ENCODE assay signal across 13 cellular contexts in the genomic region with DNA sequence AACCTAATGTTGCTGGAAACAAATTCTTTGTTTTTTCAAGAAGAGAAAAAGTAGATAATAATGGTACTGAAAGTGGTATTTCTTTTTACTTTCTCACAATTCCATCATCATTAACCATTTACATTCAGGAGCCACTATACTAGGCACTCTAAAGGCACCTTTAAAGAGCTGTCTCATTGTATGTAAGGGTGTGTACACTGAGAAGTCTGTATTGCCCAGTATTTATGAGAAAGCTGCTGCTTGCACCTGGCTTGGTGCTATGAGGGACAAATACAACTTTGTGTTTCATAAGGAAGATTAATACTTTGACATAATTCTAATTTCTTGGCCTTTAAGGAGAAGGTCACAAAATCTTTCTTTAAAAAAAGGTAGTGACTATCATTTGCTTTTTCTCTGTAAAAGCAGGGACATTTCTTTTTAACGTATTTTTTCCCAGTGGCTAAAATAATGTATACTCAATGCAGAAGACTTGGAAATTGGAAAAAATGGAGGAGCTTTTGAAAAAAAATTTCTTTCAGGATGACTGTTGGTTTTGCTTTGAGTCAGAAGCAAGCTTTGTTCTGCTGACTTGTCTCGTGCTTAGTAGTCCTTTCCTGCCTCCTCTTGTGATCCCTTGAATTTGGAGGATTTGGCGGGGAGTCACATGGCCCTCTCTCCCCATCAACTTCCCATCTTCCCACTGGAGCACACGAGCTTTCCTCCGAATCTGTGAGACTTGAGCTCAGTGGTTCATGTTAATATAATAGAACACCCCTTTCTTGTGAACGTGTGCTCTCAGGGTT. TPM values are rescaled to one million over a fixed set of nuclear protein-coding genes. Genes with fewer than 3 reads are reported as not detected.
A peak's percentile ranks its signal among the peaks of the same experiment; 100 is the strongest.
DNase-seq lines count a peak whose midpoint lies in the region; ATAC-seq and TF ChIP-seq lines count a peak whose summit lies in the region.
"Had no signal": no experiment of that assay in that cellular context is flagged by ENCODE, and none has a peak within 500 bp of the region (broad histone marks: within the 10 kb centered on the region; RNA-seq: fewer than 3 reads in every experiment).

No MANE protein-coding gene starts in this region.

- ATAC-seq in activated CD8-positive, alpha-beta T cell treated with anti-CD3 and anti-CD28 coated beads for 36 hours = peak; percentile 19
- no peak for ATAC-seq in activated CD8-positive, alpha-beta T cell treated with anti-CD3 and anti-CD28 coated beads, Interleukin-2, amount 10 ng/mL, durations not matched to agents 7 days and 5 days
- ATAC-seq in GM21825 (IDR thresholded peaks at IDR 0.05; ENCODE audit: unreplicated experiment) (peak; percentile 52), HG03571 (IDR thresholded peaks at IDR 0.05; ENCODE audit: unreplicated experiment) (peak; percentile 47)

- peaks cover 77% of the 10 kb centered on the region for H3K4me1 Mint-ChIP-seq in activated CD8-positive, alpha-beta T cell treated with anti-CD3 and anti-CD28 coated beads for 36 hours (ENCODE audit: low read depth)
- H3K4me1 Mint-ChIP-seq in activated CD8-positive, alpha-beta T cell treated with anti-CD3 and anti-CD28 coated beads, Interleukin-2, amount 10 ng/mL, durations not matched to agents 7 days and 5 days (ENCODE audit: low read depth) = peaks cover 60% of the 10 kb centered on the region
- H3K4me1 Mint-ChIP-seq in neural progenitor cell = peaks cover 4% of the 10 kb centered on the region

- H3K36me3 ChIP-seq in neural progenitor cell = no peaks in the 10 kb centered on the region
- H3K36me3 ChIP-seq: suprapubic skin had no signal

- TF ChIP-seq CTCF in activated CD8-positive, alpha-beta T cell treated with anti-CD3 and anti-CD28 coated beads for 36 hours (IDR thresholded peaks at IDR 0.05) = no peak
- TF ChIP-seq CTCF in neural progenitor cell (IDR thresholded peaks at IDR 0.05) = no peak

- H3F3A ChIP-seq in neural progenitor cell (ENCODE audit: low read depth) = no peaks in the 10 kb centered on the region

- H4K20me1 ChIP-seq in neural progenitor cell (ENCODE audit: low read depth) = peaks cover 5% of the 10 kb centered on the region

- peaks cover 20% of the 10 kb centered on the region for H3K36me3 Mint-ChIP-seq in activated CD8-positive, alpha-beta T cell treated with anti-CD3 and anti-CD28 coated beads for 36 hours (ENCODE audit: low read depth)
- H3K36me3 Mint-ChIP-seq in activated CD8-positive, alpha-beta T cell treated with anti-CD3 and anti-CD28 coated beads, Interleukin-2, amount 10 ng/mL, durations not matched to agents 7 days and 5 days (ENCODE audit: low read depth) = peaks cover 28% of the 10 kb centered on the region
- peaks cover 1% of the 10 kb centered on the region for H3K36me3 Mint-ChIP-seq in neural progenitor cell

- no peak overlapping the region for H3K4me2 ChIP-seq in neural progenitor cell

- CTCF ChIA-PET in activated CD8-positive, alpha-beta T cell treated with anti-CD3 and anti-CD28 coated beads for 36 hours (lab: Charles Lee) = interaction anchor here (1.0 to 1.5 kb wide), 9 partner anchors 9 to 77 kb away, joined by 3 to 8 read pairs (median 4); no protein-coding TSS in a partner anchor
- CTCF ChIA-PET in activated CD8-positive, alpha-beta T cell treated with anti-CD3 and anti-CD28 coated beads, Interleukin-2, amount 10 ng/mL, durations not matched to agents 7 days and 5 days (lab: Charles Lee) = interaction anchor here (0.8 to 1.5 kb wide), 8 partner anchors 8 to 111 kb away, joined by 3 to 7 read pairs (median 4); no protein-coding TSS in a partner anchor

- no peaks in the 10 kb centered on the region for H3K9me3 ChIP-seq in neural progenitor cell (ENCODE audit: low read depth)
- H3K9me3 ChIP-seq: suprapubic skin had no signal

- H3K27ac Mint-ChIP-seq in activated CD8-positive, alpha-beta T cell treated with anti-CD3 and anti-CD28 coated beads for 36 hours = peak overlapping the region; percentile 87
- H3K27ac Mint-ChIP-seq in activated CD8-positive, alpha-beta T cell treated with anti-CD3 and anti-CD28 coated beads, Interleukin-2, amount 10 ng/mL, durations not matched to agents 7 days and 5 days = no peak overlapping the region
- peak overlapping the region; percentile 58 for H3K27ac Mint-ChIP-seq in neural progenitor cell

- H3K9ac ChIP-seq in neural progenitor cell = no peak overlapping the region

- no peaks in the 10 kb centered on the region for H3K9me3 Mint-ChIP-seq in activated CD8-positive, alpha-beta T cell treated with anti-CD3 and anti-CD28 coated beads for 36 hours
- H3K9me3 Mint-ChIP-seq in activated CD8-positive, alpha-beta T cell treated with anti-CD3 and anti-CD28 coated beads, Interleukin-2, amount 10 ng/mL, durations not matched to agents 7 days and 5 days (ENCODE audit: insufficient read depth) = no peaks in the 10 kb centered on the region
- H3K9me3 Mint-ChIP-seq in neural progenitor cell = no peaks in the 10 kb centered on the region

- POLR2A ChIA-PET in activated CD8-positive, alpha-beta T cell treated with anti-CD3 and anti-CD28 coated beads for 36 hours (lab: Charles Lee) = interaction anchor here (0.8 to 1.8 kb wide), 8 partner anchors 9 to 51 kb away, joined by 3 to 11 read pairs (median 6); a partner anchor contains a TSS
- POLR2A ChIA-PET in activated CD8-positive, alpha-beta T cell treated with anti-CD3 and anti-CD28 coated beads, Interleukin-2, amount 10 ng/mL, durations not matched to agents 7 days and 5 days (lab: Charles Lee) = interaction anchor here (0.5 to 1.6 kb wide), 6 partner anchors 10 to 49 kb away, joined by 3 to 5 read pairs (median 3); no protein-coding TSS in a partner anchor

- no peak overlapping the region for H3K27ac ChIP-seq in neural progenitor cell
- H3K27ac ChIP-seq: suprapubic skin had no signal

- H3K27me3 Mint-ChIP-seq in activated CD8-positive, alpha-beta T cell treated with anti-CD3 and anti-CD28 coated beads for 36 hours = no peaks in the 10 kb centered on the region
- no peaks in the 10 kb centered on the region for H3K27me3 Mint-ChIP-seq in activated CD8-positive, alpha-beta T cell treated with anti-CD3 and anti-CD28 coated beads, Interleukin-2, amount 10 ng/mL, durations not matched to agents 7 days and 5 days (ENCODE audit: low read depth)
- H3K27me3 Mint-ChIP-seq in neural progenitor cell (ENCODE audit: insufficient read depth, low read depth) = peaks cover 2% of the 10 kb centered on the region

- DNase-seq in activated CD8-positive, alpha-beta T cell treated with anti-CD3 and anti-CD28 coated beads for 36 hours = no peak
- DNase-seq in activated CD8-positive, alpha-beta T cell treated with anti-CD3 and anti-CD28 coated beads, Interleukin-2, amount 10 ng/mL, durations not matched to agents 7 days and 5 days = no peak
- DNase-seq in neural progenitor cell (ENCODE audit: low spot score) = no peak
- DNase-seq in 8988T = no peak
- DNase-seq in nucleus accumbens (lab: John Stamatoyannopoulos, UW) = no peak
- no peak for DNase-seq in DMS153 (lab: John Stamatoyannopoulos, UW)
- DNase-seq: amygdala; mammary epithelial cell; NCI-H226; stimulated activated CD4-positive, alpha-beta T cell treated with anti-CD3 and anti-CD28 coated beads, Interleukin-12 subunit alpha, Interleukin-12 subunit beta, amount 100 ng/mL, for 4 hours had no signal

- H2AFZ ChIP-seq in neural progenitor cell (replicated peaks) = no peak overlapping the region

- no peak overlapping the region for H3K4me3 ChIP-seq in neural progenitor cell
- H3K4me3 ChIP-seq: suprapubic skin had no signal

- no peaks in the 10 kb centered on the region for H3K27me3 ChIP-seq in neural progenitor cell
- H3K27me3 ChIP-seq: suprapubic skin had no signal

- peaks cover 27% of the 10 kb centered on the region for H3K79me2 ChIP-seq in neural progenitor cell (ENCODE audit: low read depth)

- H3K4me1 ChIP-seq in neural progenitor cell = no peaks in the 10 kb centered on the region
- H3K4me1 ChIP-seq: suprapubic skin had no signal

- H3K4me3 Mint-ChIP-seq in activated CD8-positive, alpha-beta T cell treated with anti-CD3 and anti-CD28 coated beads for 36 hours = no peak overlapping the region
- H3K4me3 Mint-ChIP-seq in activated CD8-positive, alpha-beta T cell treated with anti-CD3 and anti-CD28 coated beads, Interleukin-2, amount 10 ng/mL, durations not matched to agents 7 days and 5 days = no peak overlapping the region
- no peak overlapping the region for H3K4me3 Mint-ChIP-seq in neural progenitor cell

- intact Hi-C loops in activated CD8-positive, alpha-beta T cell treated with anti-CD3 and anti-CD28 coated beads for 36 hours (cut with micrococcal nuclease) = no loop called here

RNA-seq across cellular contexts. Expression of a gene that starts 50.1 kb away (rescaled TPM):
- total RNA-seq in activated CD8-positive, alpha-beta T cell treated with anti-CD3 and anti-CD28 coated beads for 36 hours = 10 to 100 TPM; 40.4 to 41.6 TPM
- total RNA-seq in activated CD8-positive, alpha-beta T cell treated with anti-CD3 and anti-CD28 coated beads, Interleukin-2, amount 10 ng/mL, durations not matched to agents 7 days and 5 days = 10 to 100 TPM; 61.7 to 63.7 TPM
- 11.8 and 14.5 TPM in 2 replicates for total RNA-seq in neural progenitor cell (ENCODE audit: low replicate concordance)
